Comparison of ENCODE assay signal across 11 cellular contexts in the genomic region with DNA sequence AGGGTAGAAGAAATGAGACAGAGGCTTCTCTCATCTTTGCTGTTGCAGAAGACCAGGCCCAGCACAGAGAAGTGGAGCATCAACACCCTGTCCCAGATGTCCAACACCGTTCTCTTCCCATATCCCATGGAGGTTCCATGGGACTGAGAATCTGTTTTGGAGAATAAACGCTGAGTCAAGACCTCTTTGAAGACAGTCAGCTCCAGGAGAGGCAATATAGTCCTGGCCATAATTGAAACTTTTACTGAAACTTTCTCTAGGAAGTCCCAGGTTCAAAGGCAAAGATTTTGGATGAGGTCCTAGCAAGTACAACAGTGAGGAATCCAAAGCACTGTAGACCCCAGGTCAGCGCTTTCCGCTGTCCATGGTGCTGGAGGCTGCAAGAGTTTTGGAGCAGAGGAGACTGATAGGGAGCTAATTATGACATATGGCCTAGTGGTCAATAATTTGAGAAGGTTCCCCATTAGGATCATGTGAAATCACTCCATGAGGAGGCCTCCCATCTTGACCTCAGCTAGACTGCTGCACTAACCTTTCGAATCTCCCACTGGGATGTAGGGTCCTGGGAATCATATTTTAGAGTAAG. TPM values are rescaled to one million over a fixed set of nuclear protein-coding genes. Genes with fewer than 3 reads are reported as not detected.
DNase-seq lines count a peak whose midpoint lies in the region; ATAC-seq and TF ChIP-seq lines count a peak whose summit lies in the region.
"Had no signal": no experiment of that assay in that cellular context is flagged by ENCODE, and none has a peak within 500 bp of the region (broad histone marks: within the 10 kb centered on the region; RNA-seq: fewer than 3 reads in every experiment).

No MANE protein-coding gene starts in this region.

- no peak for TF ChIP-seq POLR2A in body of pancreas (IDR thresholded peaks at IDR 0.05)

- DNase-seq in GM20000 (ENCODE audit: low spot score) (peak; percentile 55), Kasumi-1 (lab: John Stamatoyannopoulos, UW) (peak; percentile 48 to 62), body of pancreas (no peak), Ammon's horn (ENCODE audit: low spot score) (no peak), NCI-H2171 (lab: John Stamatoyannopoulos, UW) (no peak)
- DNase-seq in activated naive CD8-positive, alpha-beta T cell treated with anti-CD3 and anti-CD28 coated beads for 36 hours = peak; percentile 50
- DNase-seq: NCI-H345, occipital lobe had no signal

- no peaks in the 10 kb centered on the region for H3K9me3 ChIP-seq in liver (ENCODE audit: control insufficient read depth in 4 of 4, low read length in 3 of 4)
- no peaks in the 10 kb centered on the region for H3K9me3 ChIP-seq in body of pancreas

- no peaks in the 10 kb centered on the region for H3K36me3 ChIP-seq in liver (ENCODE audit: control insufficient read depth in 4 of 4, insufficient read depth in 3 of 4, low read depth in 1 of 4, low read length in 3 of 4)
- no peaks in the 10 kb centered on the region for H3K36me3 ChIP-seq in body of pancreas (replicated peaks in 1 of 2; ENCODE audit: insufficient read depth in 1 of 2, low read depth in 2 of 2)

- H3K9me3 Mint-ChIP-seq in activated naive CD8-positive, alpha-beta T cell treated with anti-CD3 and anti-CD28 coated beads for 36 hours = no peaks in the 10 kb centered on the region
- H3K9me3 Mint-ChIP-seq: central memory CD8-positive, alpha-beta T cell had no signal

- H3K27me3 ChIP-seq in liver (ENCODE audit: control insufficient read depth in 4 of 4, insufficient read depth in 4 of 4, low read length in 3 of 4) = peaks cover 0 to 15% (median 3%) of the 10 kb centered on the region in 4 donors
- H3K27me3 ChIP-seq in body of pancreas = peaks cover 0 to 6% of the 10 kb centered on the region in 2 donors

- H3K9ac ChIP-seq in liver (ENCODE audit: low read depth in 1 of 2, low read length in 2 of 2) = no peak overlapping the region

- H3K4me3 ChIP-seq in liver (ENCODE audit: low read depth in 1 of 3, low read length in 3 of 3) (no peak overlapping the region), body of pancreas (no peak overlapping the region)

- WGBS in liver = 43% methylated on average over 5 of the region's 5 CpGs
- 42 to 63% methylated on average over 5 of the region's 5 CpGs for WGBS in body of pancreas, 2 donors

- H3K27me3 Mint-ChIP-seq in activated naive CD8-positive, alpha-beta T cell treated with anti-CD3 and anti-CD28 coated beads for 36 hours = peaks cover 71% of the 10 kb centered on the region

- TF ChIP-seq CTCF in GM20000 (IDR thresholded peaks at IDR 0.05; ENCODE audit: extremely low read depth, missing control alignments) = no peak
- TF ChIP-seq CTCF in liver (IDR thresholded peaks at IDR 0.05; ENCODE audit: low read depth, low read length, missing input control) = no peak
- no peak for TF ChIP-seq CTCF in body of pancreas (IDR thresholded peaks at IDR 0.05)

- no peak overlapping the region for H3K4me3 Mint-ChIP-seq in activated naive CD8-positive, alpha-beta T cell treated with anti-CD3 and anti-CD28 coated beads for 36 hours
- H3K4me3 Mint-ChIP-seq: central memory CD8-positive, alpha-beta T cell had no signal

- no peak for ATAC-seq in body of pancreas

- H3K27ac ChIP-seq in liver (ENCODE audit: low read depth in 1 of 2, low read length in 2 of 2) (no peak overlapping the region), body of pancreas (no peak overlapping the region)
- H3K27ac ChIP-seq: VCaP had no signal

- no peak overlapping the region for H3K27ac Mint-ChIP-seq in activated naive CD8-positive, alpha-beta T cell treated with anti-CD3 and anti-CD28 coated beads for 36 hours

- TF ChIP-seq RAD21 in liver (IDR thresholded peaks at IDR 0.05) = no peak

- intact Hi-C loops in body of pancreas (cut with DNase I) = no loop called here

- H3K4me1 ChIP-seq in liver (ENCODE audit: control insufficient read depth in 4 of 4, insufficient read depth in 4 of 4, low read length in 3 of 4) (peaks cover 0 to 9% (median 4%) of the 10 kb centered on the region in 4 donors), body of pancreas (peaks cover 9% of the 10 kb centered on the region)

- no peaks in the 10 kb centered on the region for H3K36me3 Mint-ChIP-seq in activated naive CD8-positive, alpha-beta T cell treated with anti-CD3 and anti-CD28 coated beads for 36 hours

- H3K4me1 Mint-ChIP-seq in activated naive CD8-positive, alpha-beta T cell treated with anti-CD3 and anti-CD28 coated beads for 36 hours = peaks cover 7% of the 10 kb centered on the region

TF ChIP-seq in liver, 16 proteins besides CTCF, POLR2A, EP300 and RAD21:
- TF ChIP-seq, protein P1, sequence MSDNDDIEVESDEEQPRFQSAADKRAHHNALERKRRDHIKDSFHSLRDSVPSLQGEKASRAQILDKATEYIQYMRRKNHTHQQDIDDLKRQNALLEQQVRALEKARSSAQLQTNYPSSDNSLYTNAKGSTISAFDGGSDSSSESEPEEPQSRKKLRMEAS (IDR thresholded peaks at IDR 0.05) = no peak
- TF ChIP-seq FOXA2 (IDR thresholded peaks at IDR 0.05) = no peak
- TF ChIP-seq, protein P2, sequence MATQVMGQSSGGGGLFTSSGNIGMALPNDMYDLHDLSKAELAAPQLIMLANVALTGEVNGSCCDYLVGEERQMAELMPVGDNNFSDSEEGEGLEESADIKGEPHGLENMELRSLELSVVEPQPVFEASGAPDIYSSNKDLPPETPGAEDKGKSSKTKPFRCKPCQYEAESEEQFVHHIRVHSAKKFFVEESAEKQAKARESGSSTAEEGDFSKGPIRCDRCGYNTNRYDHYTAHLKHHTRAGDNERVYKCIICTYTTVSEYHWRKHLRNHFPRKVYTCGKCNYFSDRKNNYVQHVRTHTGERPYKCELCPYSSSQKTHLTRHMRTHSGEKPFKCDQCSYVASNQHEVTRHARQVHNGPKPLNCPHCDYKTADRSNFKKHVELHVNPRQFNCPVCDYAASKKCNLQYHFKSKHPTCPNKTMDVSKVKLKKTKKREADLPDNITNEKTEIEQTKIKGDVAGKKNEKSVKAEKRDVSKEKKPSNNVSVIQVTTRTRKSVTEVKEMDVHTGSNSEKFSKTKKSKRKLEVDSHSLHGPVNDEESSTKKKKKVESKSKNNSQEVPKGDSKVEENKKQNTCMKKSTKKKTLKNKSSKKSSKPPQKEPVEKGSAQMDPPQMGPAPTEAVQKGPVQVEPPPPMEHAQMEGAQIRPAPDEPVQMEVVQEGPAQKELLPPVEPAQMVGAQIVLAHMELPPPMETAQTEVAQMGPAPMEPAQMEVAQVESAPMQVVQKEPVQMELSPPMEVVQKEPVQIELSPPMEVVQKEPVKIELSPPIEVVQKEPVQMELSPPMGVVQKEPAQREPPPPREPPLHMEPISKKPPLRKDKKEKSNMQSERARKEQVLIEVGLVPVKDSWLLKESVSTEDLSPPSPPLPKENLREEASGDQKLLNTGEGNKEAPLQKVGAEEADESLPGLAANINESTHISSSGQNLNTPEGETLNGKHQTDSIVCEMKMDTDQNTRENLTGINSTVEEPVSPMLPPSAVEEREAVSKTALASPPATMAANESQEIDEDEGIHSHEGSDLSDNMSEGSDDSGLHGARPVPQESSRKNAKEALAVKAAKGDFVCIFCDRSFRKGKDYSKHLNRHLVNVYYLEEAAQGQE (IDR thresholded peaks at IDR 0.05) = peak; percentile 98

RNA-seq across cellular contexts. Expression of a gene that starts 36.0 kb away (rescaled TPM):
- total RNA-seq in activated naive CD8-positive, alpha-beta T cell treated with anti-CD3 and anti-CD28 coated beads for 36 hours = 10 to 100 TPM; 12.1 to 12.5 TPM
- total RNA-seq in liver (1 to 10 TPM; 1.9 to 2.4 TPM), body of pancreas (10 to 100 TPM; 18.2 to 42.2 TPM)
- under 1 TPM; 0.51 to 0.81 TPM for polyA plus RNA-seq in liver

RNA-seq across cellular contexts. Expression of a gene that starts 45.7 kb away (rescaled TPM):
- 10 to 100 TPM; 70.0 to 75.2 TPM for total RNA-seq in activated naive CD8-positive, alpha-beta T cell treated with anti-CD3 and anti-CD28 coated beads for 36 hours
- 10 to 100 TPM; 10.2 to 10.6 TPM for total RNA-seq in liver
- polyA plus RNA-seq in liver = 10 to 100 TPM; 15.1 to 24.9 TPM
- 10 to 100 TPM in 1 of 2 donors, 1 to 10 TPM in 1; 4.3 to 29.8 TPM for total RNA-seq in body of pancreas

RNA-seq across cellular contexts. Expression of a gene that starts 45.8 kb away (rescaled TPM):
- under 1 TPM; 0.46 to 0.68 TPM for total RNA-seq in activated naive CD8-positive, alpha-beta T cell treated with anti-CD3 and anti-CD28 coated beads for 36 hours
- total RNA-seq in liver (under 1 TPM; under 0.01 to 0.28 TPM), body of pancreas (not detected)
- polyA plus RNA-seq in liver = under 1 TPM; 0.36 to 0.43 TPM
- total RNA-seq: occipital lobe had no signal

RNA-seq across cellular contexts. Expression of a gene that starts 52.6 kb away (rescaled TPM):
- 10 to 100 TPM; 61.7 to 61.9 TPM for total RNA-seq in activated naive CD8-positive, alpha-beta T cell treated with anti-CD3 and anti-CD28 coated beads for 36 hours
- total RNA-seq in liver (under 1 TPM; 0.19 to 0.59 TPM), body of pancreas (1 to 10 TPM in 1 of 2 donors, not detected in 1; 1.0 TPM)
- polyA plus RNA-seq in liver = under 1 TPM in 1 of 2 donors, not detected in 1; 0.25 TPM
- total RNA-seq: occipital lobe had no signal

RNA-seq across cellular contexts. Expression of a gene that starts 55.4 kb away (rescaled TPM):
- 10 to 100 TPM; 15.3 to 17.1 TPM for total RNA-seq in activated naive CD8-positive, alpha-beta T cell treated with anti-CD3 and anti-CD28 coated beads for 36 hours
- total RNA-seq in liver (10 to 100 TPM; 17.8 to 21.4 TPM), body of pancreas (10 to 100 TPM; 37.2 to 45.7 TPM)
- 10 to 100 TPM; 19.2 to 27.4 TPM for polyA plus RNA-seq in liver

Comparison
In these comparisons a context has a peak if more than half of its experiments do, and no peak if none do; other contexts are left out.
1. DNase-seq: peak in GM20000 (single experiment), Kasumi-1 (2 of 2) and activated naive CD8-positive, alpha-beta T cell treated with anti-CD3 and anti-CD28 coated beads for 36 hours (single experiment); none in body of pancreas (0 of 4), Ammon's horn (single experiment) and NCI-H2171 (single experiment).